ENCODE assay signal across 21 cellular contexts in genomic region chr7:151199196-151199874, GRCh38. TPM values are rescaled to one million over a fixed set of nuclear protein-coding genes. Genes with fewer than 3 reads are reported as not detected.
DNase-seq lines count a peak whose midpoint lies in the region; ATAC-seq and TF ChIP-seq lines count a peak whose summit lies in the region.
"Had no signal": no experiment of that assay in that cellular context is flagged by ENCODE, and none has a peak within 500 bp of the region (broad histone marks: within the 10 kb centered on the region; RNA-seq: fewer than 3 reads in every experiment).

No MANE protein-coding gene starts in this region.

- TF ChIP-seq POLR2A in gastroesophageal sphincter (IDR thresholded peaks at IDR 0.05), result no peak
- no peak for TF ChIP-seq POLR2A in testis (IDR thresholded peaks at IDR 0.05)

- H3K9me3 ChIP-seq in gastroesophageal sphincter, result no peaks in the 10 kb centered on the region
- no peaks in the 10 kb centered on the region for H3K9me3 ChIP-seq in testis
- H3K9me3 ChIP-seq: right atrium auricular region, suprapubic skin had no signal

- H3K27ac Mint-ChIP-seq in activated naive CD4-positive, alpha-beta T cell treated with anti-CD3 and anti-CD28 coated beads, Interleukin-2, amount 50 U/mL, for 72 hours, result no peak overlapping the region
- H3K27ac Mint-ChIP-seq: activated B cell treated with CpG ODN at 0.5 μM for 24 hours had no signal

- H3K27me3 ChIP-seq in gastroesophageal sphincter, result peaks cover 35% of the 10 kb centered on the region
- no peaks in the 10 kb centered on the region for H3K27me3 ChIP-seq in testis
- H3K27me3 ChIP-seq: right atrium auricular region had no signal

- intact Hi-C loops in testis (cut with DNase I; ENCODE audit: low total_unique reads), result no loop called here

- 41 to 73% methylated on average over 2 to 11 of the region's 23 CpGs for WGBS in gastroesophageal sphincter (ENCODE audit: low coverage in 1 of 2), 2 donors
- 45 to 52% methylated on average over 6 to 23 of the region's 23 CpGs for WGBS in testis, 2 donors

- peak; percentile 27 for DNase-seq in NCI-H345 (lab: John Stamatoyannopoulos, UW)
- no peak for DNase-seq in NCI-H345 treated with DMSO at 0.1 percent for 48 hours (lab: John Stamatoyannopoulos, UW; ENCODE audit: unreplicated experiment)
- DNase-seq in NCI-H526 treated with DMSO at 0.1 percent for 48 hours (lab: John Stamatoyannopoulos, UW), result peak; percentile 12
- peak; percentile 24 for DNase-seq in testis
- no peak for DNase-seq in AG08396 (ENCODE audit: low spot score)
- no peak for DNase-seq in 8988T
- no peak for DNase-seq in activated naive CD4-positive, alpha-beta T cell treated with anti-CD3 and anti-CD28 coated beads, Interleukin-2, amount 50 U/mL, for 72 hours (ENCODE audit: low spot score in 2 of 2)
- DNase-seq: activated B cell treated with CpG ODN at 0.5 μM for 24 hours; activated gamma-delta T cell; CD4-positive, alpha-beta memory T cell; foreskin keratinocyte; GDM1; NCI-H510A treated with DMSO at 0.1 percent for 48 hours; stimulated activated CD4-positive, alpha-beta T cell treated with anti-CD3 and anti-CD28 coated beads, Interleukin-1b, Interleukin-23, amount 100 ng/mL, for 48 hours had no signal

- H3K4me3 ChIP-seq in gastroesophageal sphincter, result no peak overlapping the region
- no peak overlapping the region for H3K4me3 ChIP-seq in testis
- H3K4me3 ChIP-seq: right atrium auricular region, suprapubic skin had no signal

- no peaks in the 10 kb centered on the region for H3K36me3 Mint-ChIP-seq in activated naive CD4-positive, alpha-beta T cell treated with anti-CD3 and anti-CD28 coated beads, Interleukin-2, amount 50 U/mL, for 72 hours
- H3K36me3 Mint-ChIP-seq: CD4-positive, alpha-beta memory T cell had no signal

- TF ChIP-seq EP300 in gastroesophageal sphincter (IDR thresholded peaks at IDR 0.05), result no peak

- no peak for TF ChIP-seq CTCF in gastroesophageal sphincter (IDR thresholded peaks at IDR 0.05)
- TF ChIP-seq CTCF in testis (IDR thresholded peaks at IDR 0.05), result no peak

- H3K4me1 ChIP-seq in gastroesophageal sphincter (peaks cover 0 to 13% (median 0%) of the 10 kb centered on the region in 3 donors), testis (no peaks in the 10 kb centered on the region)
- H3K4me1 ChIP-seq: foreskin keratinocyte had no signal

- peak; percentile 20 for ATAC-seq in gastroesophageal sphincter
- ATAC-seq in activated naive CD4-positive, alpha-beta T cell treated with anti-CD3 and anti-CD28 coated beads, Interleukin-2, amount 50 U/mL, for 72 hours, result no peak
- ATAC-seq: foreskin keratinocyte had no signal

- no peak overlapping the region for H3K27ac ChIP-seq in gastroesophageal sphincter
- peak overlapping the region in 1 of 2 donors; percentile 24 for H3K27ac ChIP-seq in testis
- H3K27ac ChIP-seq: foreskin keratinocyte, right atrium auricular region, suprapubic skin had no signal

- no peaks in the 10 kb centered on the region for H3K9me3 Mint-ChIP-seq in activated naive CD4-positive, alpha-beta T cell treated with anti-CD3 and anti-CD28 coated beads, Interleukin-2, amount 50 U/mL, for 72 hours
- H3K9me3 Mint-ChIP-seq: activated B cell treated with CpG ODN at 0.5 μM for 24 hours; CD4-positive, alpha-beta memory T cell; neural crest cell had no signal

- no peaks in the 10 kb centered on the region for H3K36me3 ChIP-seq in gastroesophageal sphincter
- no peaks in the 10 kb centered on the region for H3K36me3 ChIP-seq in testis (ENCODE audit: low read depth, missing control alignments)
- H3K36me3 ChIP-seq: right atrium auricular region, suprapubic skin had no signal

RNA-seq across cellular contexts. Expression of gene H2BK1, which starts 11.0 kb away (rescaled TPM):
- not detected for total RNA-seq in gastroesophageal sphincter
- not detected for total RNA-seq in testis
- polyA plus RNA-seq in testis (ENCODE audit: insufficient read depth, low read depth, low replicate concordance), result not detected
- 1 to 10 TPM in 1 of 2 donors, not detected in 1; 1.2 TPM for total RNA-seq in activated naive CD4-positive, alpha-beta T cell treated with anti-CD3 and anti-CD28 coated beads, Interleukin-2, amount 50 U/mL, for 72 hours
- total RNA-seq: A673, bronchial epithelial cell, foreskin keratinocyte, HT1080, neural crest cell, right atrium auricular region, suprapubic skin had no signal
- polyA plus RNA-seq: CD4-positive, alpha-beta memory T cell; foreskin keratinocyte had no signal

RNA-seq across cellular contexts. Expression of gene ASB10, which starts 12.3 kb away (rescaled TPM):
- total RNA-seq in gastroesophageal sphincter, result not detected
- under 1 TPM in 1 of 2 donors, not detected in 1; 0.39 TPM for total RNA-seq in testis
- 0.18 TPM for polyA plus RNA-seq in testis (ENCODE audit: insufficient read depth, low read depth, low replicate concordance)
- total RNA-seq in activated naive CD4-positive, alpha-beta T cell treated with anti-CD3 and anti-CD28 coated beads, Interleukin-2, amount 50 U/mL, for 72 hours, result not detected
- total RNA-seq: A673; activated B cell treated with CpG ODN at 0.5 μM for 24 hours; bronchial epithelial cell; CD4-positive, alpha-beta memory T cell; foreskin keratinocyte; HT1080; neural crest cell; suprapubic skin had no signal
- polyA plus RNA-seq: CD4-positive, alpha-beta memory T cell; foreskin keratinocyte had no signal

RNA-seq across cellular contexts. Expression of gene ABCF2, which starts 27.7 kb away (rescaled TPM):
- total RNA-seq in gastroesophageal sphincter (10 to 100 TPM; 30.5 to 43.1 (median 36.5) TPM), testis (10 to 100 TPM; 44.4 to 49.4 TPM)
- polyA plus RNA-seq in testis (ENCODE audit: insufficient read depth, low read depth, low replicate concordance), result 54.3 TPM
- 10 to 100 TPM; 23.5 to 33.6 TPM for total RNA-seq in activated naive CD4-positive, alpha-beta T cell treated with anti-CD3 and anti-CD28 coated beads, Interleukin-2, amount 50 U/mL, for 72 hours

RNA-seq across cellular contexts. Expression of gene GBX1, which starts 31.8 kb away (rescaled TPM):
- total RNA-seq in gastroesophageal sphincter, result not detected
- 10 to 100 TPM in 1 of 2 donors, 1 to 10 TPM in 1; 2.9 to 15.6 TPM for total RNA-seq in testis
- polyA plus RNA-seq in testis (ENCODE audit: insufficient read depth, low read depth, low replicate concordance), result 7.2 TPM
- under 1 TPM in 1 of 2 donors, not detected in 1; 0.31 TPM for total RNA-seq in activated naive CD4-positive, alpha-beta T cell treated with anti-CD3 and anti-CD28 coated beads, Interleukin-2, amount 50 U/mL, for 72 hours
- total RNA-seq: A673; activated B cell treated with CpG ODN at 0.5 μM for 24 hours; bronchial epithelial cell; CD4-positive, alpha-beta memory T cell; foreskin keratinocyte; HT1080; right atrium auricular region; suprapubic skin had no signal
- polyA plus RNA-seq: CD4-positive, alpha-beta memory T cell; foreskin keratinocyte had no signal

RNA-seq across cellular contexts. Expression of gene CHPF2, which starts 32.9 kb away (rescaled TPM):
- total RNA-seq in gastroesophageal sphincter (10 to 100 TPM; 18.0 to 38.1 (median 25.7) TPM), testis (10 to 100 TPM; 66.5 to 70.5 TPM)
- polyA plus RNA-seq in testis (ENCODE audit: insufficient read depth, low read depth, low replicate concordance), result 22.6 TPM
- 10 to 100 TPM; 26.7 to 29.3 TPM for total RNA-seq in activated naive CD4-positive, alpha-beta T cell treated with anti-CD3 and anti-CD28 coated beads, Interleukin-2, amount 50 U/mL, for 72 hours

Comparison
In these comparisons a context has a peak if more than half of its experiments do, and no peak if none do; other contexts are left out.
1. DNase-seq: peak in NCI-H345 (single experiment), NCI-H526 treated with DMSO at 0.1 percent for 48 hours (single experiment) and testis (single experiment); none in NCI-H345 treated with DMSO at 0.1 percent for 48 hours (single experiment), AG08396 (single experiment), 8988T (single experiment) and activated naive CD4-positive, alpha-beta T cell treated with anti-CD3 and anti-CD28 coated beads, Interleukin-2, amount 50 U/mL, for 72 hours (0 of 2).